Comparison of ENCODE assay signal across 9 cellular contexts in genomic region chr17:67221062-67221998, GRCh38. TPM values are rescaled to one million over a fixed set of nuclear protein-coding genes. Genes with fewer than 3 reads are reported as not detected.
DNase-seq lines count a peak whose midpoint lies in the region; ATAC-seq and TF ChIP-seq lines count a peak whose summit lies in the region.
"Had no signal": no experiment of that assay in that cellular context is flagged by ENCODE, and none has a peak within 500 bp of the region (broad histone marks: within the 10 kb centered on the region; RNA-seq: fewer than 3 reads in every experiment).

No MANE protein-coding gene starts in this region.

- intact Hi-C loops in body of pancreas (cut with DNase I): no loop called here

- no peaks in the 10 kb centered on the region for H3K9me3 ChIP-seq in body of pancreas

- 71 to 77% methylated on average over 5 of the region's 5 CpGs for WGBS in body of pancreas, 2 donors

- TF ChIP-seq POLR2A in body of pancreas (IDR thresholded peaks at IDR 0.05): no peak

- peak; percentile 19 for DNase-seq in stimulated activated CD4-positive, alpha-beta T cell treated with anti-CD3 and anti-CD28 coated beads, Interleukin-15, amount 100 ng/mL, for 24 hours
- no peak for DNase-seq in stimulated activated CD4-positive, alpha-beta T cell treated with anti-CD3 and anti-CD28 coated beads, Interleukin-12 subunit alpha, Interleukin-12 subunit beta, amount 100 ng/mL, for 4 hours
- DNase-seq in NCI-H510A (lab: John Stamatoyannopoulos, UW): peak; percentile 27
- DNase-seq in body of pancreas: peak in 3 of 4 donors; percentile 17 to 57 (median 22)
- DNase-seq in left kidney (ENCODE audit: low read depth, low spot score): peak; percentile 60
- no peak for DNase-seq in NCI-H2227 treated with DMSO at 0.1 percent for 48 hours (lab: John Stamatoyannopoulos, UW)
- DNase-seq: activated naive CD8-positive, alpha-beta T cell treated with anti-CD3 and anti-CD28 coated beads, Interleukin-2, amount 10 ng/mL, durations not matched to agents 7 days and 5 days had no signal

- no peaks in the 10 kb centered on the region for H3K36me3 ChIP-seq in body of pancreas (replicated peaks in 1 of 2; ENCODE audit: insufficient read depth in 1 of 2, low read depth in 2 of 2)

- ATAC-seq in body of pancreas: peak; percentile 42
- ATAC-seq in GM21515 (IDR thresholded peaks at IDR 0.05; ENCODE audit: unreplicated experiment): no peak
- no peak for ATAC-seq in GM21737 (IDR thresholded peaks at IDR 0.05; ENCODE audit: unreplicated experiment)

- no peaks in the 10 kb centered on the region for H3K27me3 ChIP-seq in body of pancreas

- H3K27ac ChIP-seq in body of pancreas: no peak overlapping the region

- H3K4me3 ChIP-seq in body of pancreas: no peak overlapping the region

- TF ChIP-seq CTCF in body of pancreas (IDR thresholded peaks at IDR 0.05): peak in 6 of 7 experiments; percentile 29 to 58 (median 39)

- peaks cover 18% of the 10 kb centered on the region for H3K4me1 ChIP-seq in body of pancreas

RNA-seq across cellular contexts. Expression of gene HELZ, which starts 23.7 kb away (rescaled TPM):
- total RNA-seq in body of pancreas: 10 to 100 TPM; 21.0 to 34.6 TPM

Comparison
In these comparisons a context has a peak if more than half of its experiments do, and no peak if none do; other contexts are left out.
1. DNase-seq: peak in stimulated activated CD4-positive, alpha-beta T cell treated with anti-CD3 and anti-CD28 coated beads, Interleukin-15, amount 100 ng/mL, for 24 hours (single experiment), NCI-H510A (single experiment), body of pancreas (3 of 4) and left kidney (single experiment); none in stimulated activated CD4-positive, alpha-beta T cell treated with anti-CD3 and anti-CD28 coated beads, Interleukin-12 subunit alpha, Interleukin-12 subunit beta, amount 100 ng/mL, for 4 hours (single experiment) and NCI-H2227 treated with DMSO at 0.1 percent for 48 hours (single experiment).